Comparison of ENCODE assay signal across 8 cellular contexts in the genomic region with DNA sequence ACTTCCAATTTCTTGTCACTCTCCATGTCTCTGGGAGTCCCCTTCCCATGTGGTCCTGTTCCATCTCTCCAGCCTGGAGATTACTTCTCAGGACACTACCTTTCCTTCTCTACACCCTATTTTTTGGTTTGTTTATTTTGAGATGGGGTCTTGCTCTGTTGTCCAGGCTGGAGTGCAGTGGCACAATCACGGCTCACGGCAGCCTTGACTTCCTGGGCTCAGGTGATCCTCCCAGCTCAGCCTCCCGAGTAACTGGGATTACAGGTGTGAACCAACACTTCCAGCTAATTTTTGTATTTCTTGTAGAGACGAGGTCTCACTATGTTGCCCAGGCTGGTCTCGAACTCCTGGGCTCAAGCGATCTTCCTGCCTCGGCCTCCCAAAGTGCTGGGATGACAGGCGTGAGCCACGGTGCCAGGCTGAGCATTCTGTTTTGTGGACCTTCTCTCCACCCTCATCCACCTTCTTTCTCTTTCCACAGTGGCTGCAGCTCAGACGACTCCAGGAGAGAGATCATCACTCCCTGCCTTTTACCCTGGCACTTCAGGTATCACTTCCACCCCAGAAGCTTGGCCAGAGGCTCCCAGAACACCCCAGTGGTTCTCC. TPM values are rescaled to one million over a fixed set of nuclear protein-coding genes. Genes with fewer than 3 reads are reported as not detected.
DNase-seq lines count a peak whose midpoint lies in the region; ATAC-seq and TF ChIP-seq lines count a peak whose summit lies in the region.

No MANE protein-coding gene starts in this region.

- peaks cover 61% of the 10 kb centered on the region for H3K4me1 Mint-ChIP-seq in HFFc6 (ENCODE audit: low read depth)
- H3K4me1 Mint-ChIP-seq in brain, result peaks cover 38% of the 10 kb centered on the region

- no TSS peak for BruUV-seq in A673 (replicated peaks; lab: Mats Ljungman, UMichigan)

- H3K27me3 Mint-ChIP-seq in HFFc6 (ENCODE audit: insufficient read depth) (peaks cover 2% of the 10 kb centered on the region; the same call in 1 of the 2 replicates), brain (peaks cover 51% of the 10 kb centered on the region)

- no peak for ATAC-seq in GM18858 (IDR thresholded peaks at IDR 0.05; ENCODE audit: unreplicated experiment)

- intact Hi-C loops in A673 (cut with micrococcal nuclease; ENCODE audit: unreplicated experiment), result no loop called here

- H3K4me1 ChIP-seq in A673 (ENCODE audit: insufficient read depth, low read length, poor library complexity, severe bottlenecking) (peaks cover 42% of the 10 kb centered on the region), mononuclear cell (ENCODE audit: insufficient read depth, low read length) (peaks cover 80% of the 10 kb centered on the region)

- DNase-seq in A673 (ENCODE audit: low spot score), result no peak
- DNase-seq in HFFc6, result no peak
- DNase-seq in NCI-H2107 (lab: John Stamatoyannopoulos, UW), result no peak
- DNase-seq in NOMO-1 (lab: John Stamatoyannopoulos, UW; ENCODE audit: unreplicated experiment in 2 of 2), result no peak
- no peak for DNase-seq in hepatic stellate cell (ENCODE audit: low spot score)

- H3K27ac Mint-ChIP-seq in HFFc6 (peak overlapping the region; percentile 91), brain (peak overlapping the region in 3 of 5 experiments; percentile 90 to 92 (median 90))

- no peaks in the 10 kb centered on the region for H3K36me3 Mint-ChIP-seq in HFFc6 (ENCODE audit: low read depth)
- H3K36me3 Mint-ChIP-seq in brain, result no peaks in the 10 kb centered on the region

- H3K27ac ChIP-seq in A673 (ENCODE audit: low read depth, low read length, poor library complexity, severe bottlenecking), result peak overlapping the region; percentile 69

- H3K27me3 ChIP-seq in A673 (replicated peaks; ENCODE audit: insufficient read depth, low read depth, low read length, poor library complexity), result no peaks in the 10 kb centered on the region
- H3K27me3 ChIP-seq in mononuclear cell (ENCODE audit: insufficient read depth, low read length), result no peaks in the 10 kb centered on the region

- CTCF ChIA-PET in A673 (lab: Charles Lee), result no interaction called here

- no peaks in the 10 kb centered on the region for H3K9me3 ChIP-seq in A673 (ENCODE audit: low read depth, low read length, poor library complexity, severe bottlenecking)
- H3K9me3 ChIP-seq in mononuclear cell (ENCODE audit: low read depth, low read length), result no peaks in the 10 kb centered on the region

- H3K4me3 Mint-ChIP-seq in HFFc6, result peak overlapping the region; percentile 86
- peak overlapping the region; percentile 72 to 85 (median 79) for H3K4me3 Mint-ChIP-seq in brain

- H3K36me3 ChIP-seq in A673 (ENCODE audit: insufficient read depth, low read length, poor library complexity, severe bottlenecking), result no peaks in the 10 kb centered on the region

- no peak for TF ChIP-seq CTCF in A673 (conservative IDR thresholded peaks at IDR 0.05; ENCODE audit: low read depth, low read length)
- no peak for TF ChIP-seq CTCF in HFFc6 (IDR thresholded peaks at IDR 0.05)
- no peak for TF ChIP-seq CTCF in brain (conservative IDR thresholded peaks at IDR 0.05)

- H3K4me3 ChIP-seq in A673 (ENCODE audit: low read depth, low read length, poor library complexity, severe bottlenecking) (peak overlapping the region; percentile 36), mononuclear cell (ENCODE audit: low read length) (peak overlapping the region; percentile 98)

- H3K9me3 Mint-ChIP-seq in HFFc6 (no peaks in the 10 kb centered on the region), brain (peaks cover 0 to 9% (median 0%) of the 10 kb centered on the region in 5 experiments)

- POLR2A ChIA-PET in A673 (lab: Charles Lee; ENCODE audit: low non-redundant PET), result no interaction called here

RNA-seq across cellular contexts. Expression of a gene that starts 0.6 kb away (rescaled TPM):
- total RNA-seq in A673 (2021) (4.2 and 4.5 TPM in 2 replicates), mononuclear cell (58.1 TPM)
- total RNA-seq in HFFc6 (2021; fragmentation: NEBNext Ultra II Directional; extraction: Animal tissue kit (Norgen Biotek cat#: 25700)), result 1 to 10 TPM in 5 of 6 experiments, under 1 TPM in 1; 0.96 to 4.1 (median 1.2) TPM
- polyA plus RNA-seq in brain (ENCODE audit: insufficient read depth, low read depth, low replicate concordance), result 13.3 TPM

RNA-seq across cellular contexts. Expression of a gene that starts 2.6 kb away (rescaled TPM):
- total RNA-seq in A673 (2021) (14.9 and 18.0 TPM in 2 replicates), mononuclear cell (128 TPM)
- total RNA-seq in HFFc6 (2021; fragmentation: NEBNext Ultra II Directional; extraction: Animal tissue kit (Norgen Biotek cat#: 25700)), result 1 to 10 TPM; 3.9 to 7.2 (median 5.3) TPM
- 1.1 TPM for polyA plus RNA-seq in brain (ENCODE audit: insufficient read depth, low read depth, low replicate concordance)

RNA-seq across cellular contexts. Expression of a gene that starts 5.1 kb away (rescaled TPM):
- total RNA-seq in A673 (2021) (not detected in 2 replicates), mononuclear cell (286 TPM)
- not detected for total RNA-seq in HFFc6 (2021; fragmentation: NEBNext Ultra II Directional; extraction: Animal tissue kit (Norgen Biotek cat#: 25700))
- polyA plus RNA-seq in brain (ENCODE audit: insufficient read depth, low read depth, low replicate concordance), result 45.3 TPM

RNA-seq across cellular contexts. Expression of a gene that starts 33.2 kb away (rescaled TPM):
- total RNA-seq in A673 (2021) (14.6 and 15.5 TPM in 2 replicates), mononuclear cell (1.3 TPM)
- 10 to 100 TPM; 15.3 to 21.0 (median 19.1) TPM for total RNA-seq in HFFc6 (2021; fragmentation: NEBNext Ultra II Directional; extraction: Animal tissue kit (Norgen Biotek cat#: 25700))
- polyA plus RNA-seq in brain (ENCODE audit: insufficient read depth, low read depth, low replicate concordance), result 18.4 TPM

RNA-seq across cellular contexts. Expression of a gene that starts 34.6 kb away (rescaled TPM):
- total RNA-seq in A673 (2021) (13.9 and 14.9 TPM in 2 replicates), mononuclear cell (not detected)
- 10 to 100 TPM; 24.3 to 39.7 (median 38.1) TPM for total RNA-seq in HFFc6 (2021; fragmentation: NEBNext Ultra II Directional; extraction: Animal tissue kit (Norgen Biotek cat#: 25700))
- 1,677 TPM for polyA plus RNA-seq in brain (ENCODE audit: insufficient read depth, low read depth, low replicate concordance)

Comparison
In these comparisons a context has a peak if more than half of its experiments do, and no peak if none do; other contexts are left out.
1. RNA of a gene that starts 0.6 kb away (total RNA-seq): 58.1 TPM in mononuclear cell (single experiment); 4.2 to 4.5 TPM in A673 and 0.96 to 4.1 TPM in HFFc6; every median in the first group is over 10 times any median in the second.
2. RNA of a gene that starts 5.1 kb away (total RNA-seq): 286 TPM in mononuclear cell (single experiment); not detected in A673 and not detected in HFFc6; every median in the first group is over 100 times any median in the second.